ENCODE assay signal across 1 cellular context in genomic region chr10:80201592-80202256, GRCh38.
TF ChIP-seq lines count a peak whose summit lies in the region.

No MANE protein-coding gene starts in this region.

TF ChIP-seq in HCT116, 20 proteins besides CTCF, POLR2A, EP300 and RAD21 (continued from another document):
- TF ChIP-seq SIN3A (IDR thresholded peaks at IDR 0.05; ENCODE audit: low read depth) (no peak), EZH2 (IDR thresholded peaks at IDR 0.05) (no peak), ZNF274 (IDR thresholded peaks at IDR 0.05; ENCODE audit: low read depth, low read length) (no peak), CEBPB (IDR thresholded peaks at IDR 0.05; ENCODE audit: low read depth) (no peak), ZFX (IDR thresholded peaks at IDR 0.05) (no peak)
